ENCODE assay signal across 8 cellular contexts in genomic region chr22:42580040-42580439, GRCh38. TPM values are rescaled to one million over a fixed set of nuclear protein-coding genes. Genes with fewer than 3 reads are reported as not detected.
DNase-seq lines count a peak whose midpoint lies in the region; ATAC-seq and TF ChIP-seq lines count a peak whose summit lies in the region.
"Not testable (repeated sequence)": the region's sequence is repeated elsewhere in the genome, so short reads cannot be mapped to it uniquely, and the experiment has no call there.
"Had no signal": no experiment of that assay in that cellular context is flagged by ENCODE, and none has a peak within 500 bp of the region (broad histone marks: within the 10 kb centered on the region; RNA-seq: fewer than 3 reads in every experiment).

No MANE protein-coding gene starts in this region.

- H3K23me2 ChIP-seq in H9 (ENCODE audit: insufficient read length, low read depth, low read length, poor library complexity, severe bottlenecking) = not testable (repeated sequence)

- H4K91ac ChIP-seq in H9 (ENCODE audit: insufficient read length, low read depth, low read length) = not testable (repeated sequence)

- not testable (repeated sequence) for H3K9me3 ChIP-seq in H9 (ENCODE audit: control insufficient read depth, low read depth, low read length)

- not testable (repeated sequence) for H3K4me2 ChIP-seq in H9 (ENCODE audit: insufficient read depth, insufficient read length, low read length)

- not testable (repeated sequence) for H4K20me1 ChIP-seq in H9 (ENCODE audit: control insufficient read depth, insufficient read depth, insufficient read length)

- TF ChIP-seq CTCF in H9 (conservative IDR thresholded peaks at IDR 0.05); activated CD8-positive, alpha-beta T cell treated with anti-CD3 and anti-CD28 coated beads for 36 hours (IDR thresholded peaks at IDR 0.05); mesothelial cell of epicardium (IDR thresholded peaks at IDR 0.05; ENCODE audit: unreplicated experiment); progenitor cell of endocrine pancreas (IDR thresholded peaks at IDR 0.05; ENCODE audit: unreplicated experiment): not testable (repeated sequence)

- H2AFZ ChIP-seq in H9 (ENCODE audit: low read length) = not testable (repeated sequence)

- not testable (repeated sequence) for H2BK15ac ChIP-seq in H9 (ENCODE audit: low read depth, low read length)

- not testable (repeated sequence) for H3K23ac ChIP-seq in H9 (ENCODE audit: insufficient read length, low read depth, low read length)

- H3K9ac ChIP-seq in H9 (ENCODE audit: extremely low read depth, insufficient read length, low read length) = not testable (repeated sequence)

- intact Hi-C loops in activated CD8-positive, alpha-beta T cell treated with anti-CD3 and anti-CD28 coated beads for 36 hours (cut with micrococcal nuclease); activated T-helper 2 cell treated with anti-CD3 and anti-CD28 coated beads, Interferon-gamma antibody, Interleukin-2, Interleukin-4, amounts not matched to agents 10 μg/mL and 5 μg/mL and 100 μg/mL, durations not matched to agents 14 hours and 24 hours and 36 hours (cut with micrococcal nuclease): not testable (repeated sequence)

- not testable (repeated sequence) for H3K56ac ChIP-seq in H9 (ENCODE audit: insufficient read length, low read depth, low read length)

- not testable (repeated sequence) for H3K27ac Mint-ChIP-seq in H9; T-cell; activated T-helper 2 cell treated with anti-CD3 and anti-CD28 coated beads, Interferon-gamma antibody, Interleukin-2, Interleukin-4, amounts not matched to agents 10 μg/mL and 5 μg/mL and 100 μg/mL, durations not matched to agents 14 hours and 24 hours and 36 hours; mesothelial cell of epicardium; progenitor cell of endocrine pancreas
- H3K27ac Mint-ChIP-seq in activated CD8-positive, alpha-beta T cell treated with anti-CD3 and anti-CD28 coated beads for 36 hours = peak overlapping the region; percentile 55
- H3K27ac Mint-ChIP-seq in activated naive CD8-positive, alpha-beta T cell treated with anti-CD3 and anti-CD28 coated beads, Interleukin-2, amount 50 U/mL, for 24 hours = peak overlapping the region; percentile 75

- not testable (repeated sequence) for H2BK5ac ChIP-seq in H9 (ENCODE audit: insufficient read length, low read length)

- not testable (repeated sequence) for H3K27me3 Mint-ChIP-seq in H9 (ENCODE audit: low read depth); T-cell; activated CD8-positive, alpha-beta T cell treated with anti-CD3 and anti-CD28 coated beads for 36 hours; activated T-helper 2 cell treated with anti-CD3 and anti-CD28 coated beads, Interferon-gamma antibody, Interleukin-2, Interleukin-4, amounts not matched to agents 10 μg/mL and 5 μg/mL and 100 μg/mL, durations not matched to agents 14 hours and 24 hours and 36 hours (ENCODE audit: low read depth); activated naive CD8-positive, alpha-beta T cell treated with anti-CD3 and anti-CD28 coated beads, Interleukin-2, amount 50 U/mL, for 24 hours; mesothelial cell of epicardium (ENCODE audit: low read depth); progenitor cell of endocrine pancreas

- not testable (repeated sequence) for H3K27me3 ChIP-seq in H9 (ENCODE audit: insufficient read depth, low read length)

- not testable (repeated sequence) for DNase-seq in H9; T-cell; activated CD8-positive, alpha-beta T cell treated with anti-CD3 and anti-CD28 coated beads for 36 hours; activated T-helper 2 cell treated with anti-CD3 and anti-CD28 coated beads, Interferon-gamma antibody, Interleukin-2, Interleukin-4, amounts not matched to agents 10 μg/mL and 5 μg/mL and 100 μg/mL, durations not matched to agents 14 hours and 24 hours and 36 hours (ENCODE audit: low spot score); activated naive CD8-positive, alpha-beta T cell treated with anti-CD3 and anti-CD28 coated beads, Interleukin-2, amount 50 U/mL, for 24 hours; mesothelial cell of epicardium (ENCODE audit: low spot score in 2 of 2, unreplicated experiment in 2 of 2); progenitor cell of endocrine pancreas (ENCODE audit: low spot score, unreplicated experiment)

- not testable (repeated sequence) for H3K18ac ChIP-seq in H9 (ENCODE audit: insufficient read length, low read depth, low read length)

- H2AK5ac ChIP-seq in H9 (ENCODE audit: insufficient read length, low read length) = not testable (repeated sequence)

- not testable (repeated sequence) for H3K27ac ChIP-seq in H9 (ENCODE audit: insufficient read length, low read depth, low read length)

- H3K4me3 Mint-ChIP-seq in H9 (peak overlapping the region; percentile 42 to 62), T-cell (peak overlapping the region in 2 of 3 donors; percentile 17 to 21), mesothelial cell of epicardium (peak overlapping the region; percentile 17), progenitor cell of endocrine pancreas (ENCODE audit: low read depth) (peak overlapping the region; percentile 26)
- peak overlapping the region; percentile 61 for H3K4me3 Mint-ChIP-seq in activated CD8-positive, alpha-beta T cell treated with anti-CD3 and anti-CD28 coated beads for 36 hours
- H3K4me3 Mint-ChIP-seq in activated T-helper 2 cell treated with anti-CD3 and anti-CD28 coated beads, Interferon-gamma antibody, Interleukin-2, Interleukin-4, amounts not matched to agents 10 μg/mL and 5 μg/mL and 100 μg/mL, durations not matched to agents 14 hours and 24 hours and 36 hours (ENCODE audit: low read depth) = peak overlapping the region; percentile 42
- H3K4me3 Mint-ChIP-seq in activated naive CD8-positive, alpha-beta T cell treated with anti-CD3 and anti-CD28 coated beads, Interleukin-2, amount 50 U/mL, for 24 hours = peak overlapping the region; percentile 70

- WGBS in H9 (ENCODE audit: extremely low coverage, insufficient read length, low lambda C conversion rate) = no CpG with 5 or more reads among the region's 4 CpGs

- not testable (repeated sequence) for ATAC-seq in T-cell (replicated peaks in 1 of 4); activated CD8-positive, alpha-beta T cell treated with anti-CD3 and anti-CD28 coated beads for 36 hours; activated naive CD8-positive, alpha-beta T cell treated with anti-CD3 and anti-CD28 coated beads, Interleukin-2, amount 50 U/mL, for 24 hours

- not testable (repeated sequence) for H3K79me2 ChIP-seq in H9 (ENCODE audit: insufficient read depth, low read length)

- H3K79me1 ChIP-seq in H9 (ENCODE audit: insufficient read depth, low read depth, low read length, poor library complexity, severe bottlenecking) = not testable (repeated sequence)

- H2BK12ac ChIP-seq in H9 (ENCODE audit: insufficient read length, low read depth, low read length) = not testable (repeated sequence)

- H2BK20ac ChIP-seq in H9 (ENCODE audit: low read depth, low read length, poor library complexity, severe bottlenecking) = not testable (repeated sequence)

- H4K5ac ChIP-seq in H9 (ENCODE audit: insufficient read length, low read depth, low read length) = not testable (repeated sequence)

- H3K36me3 Mint-ChIP-seq in H9 (ENCODE audit: insufficient read depth in 1 of 3, low read depth in 3 of 3) = peaks cover 27 to 59% (median 37%) of the 10 kb centered on the region in 3 experiments; a peak in 6 of 7 replicates
- H3K36me3 Mint-ChIP-seq in T-cell = peaks cover 20% of the 10 kb centered on the region
- peaks cover 32% of the 10 kb centered on the region for H3K36me3 Mint-ChIP-seq in activated CD8-positive, alpha-beta T cell treated with anti-CD3 and anti-CD28 coated beads for 36 hours (ENCODE audit: low read depth)
- peaks cover 34% of the 10 kb centered on the region for H3K36me3 Mint-ChIP-seq in activated T-helper 2 cell treated with anti-CD3 and anti-CD28 coated beads, Interferon-gamma antibody, Interleukin-2, Interleukin-4, amounts not matched to agents 10 μg/mL and 5 μg/mL and 100 μg/mL, durations not matched to agents 14 hours and 24 hours and 36 hours (ENCODE audit: low read depth)
- H3K36me3 Mint-ChIP-seq in activated naive CD8-positive, alpha-beta T cell treated with anti-CD3 and anti-CD28 coated beads, Interleukin-2, amount 50 U/mL, for 24 hours (ENCODE audit: low read depth) = peaks cover 33% of the 10 kb centered on the region
- H3K36me3 Mint-ChIP-seq in mesothelial cell of epicardium; progenitor cell of endocrine pancreas (ENCODE audit: insufficient read depth): not testable (repeated sequence)

- not testable (repeated sequence) for H2BK120ac ChIP-seq in H9 (ENCODE audit: low read depth, low read length, poor library complexity, severe bottlenecking)

- peaks cover 8 to 11% of the 10 kb centered on the region in 2 experiments for H3K4me1 Mint-ChIP-seq in H9
- peaks cover 13 to 17% (median 16%) of the 10 kb centered on the region in 3 donors for H3K4me1 Mint-ChIP-seq in T-cell
- not testable (repeated sequence) for H3K4me1 Mint-ChIP-seq in activated CD8-positive, alpha-beta T cell treated with anti-CD3 and anti-CD28 coated beads for 36 hours (ENCODE audit: low read depth); activated T-helper 2 cell treated with anti-CD3 and anti-CD28 coated beads, Interferon-gamma antibody, Interleukin-2, Interleukin-4, amounts not matched to agents 10 μg/mL and 5 μg/mL and 100 μg/mL, durations not matched to agents 14 hours and 24 hours and 36 hours (ENCODE audit: low read depth); activated naive CD8-positive, alpha-beta T cell treated with anti-CD3 and anti-CD28 coated beads, Interleukin-2, amount 50 U/mL, for 24 hours; progenitor cell of endocrine pancreas (ENCODE audit: low read depth)
- H3K4me1 Mint-ChIP-seq in mesothelial cell of epicardium = peaks cover 11% of the 10 kb centered on the region

- not testable (repeated sequence) for H3K4me1 ChIP-seq in H9 (ENCODE audit: insufficient read depth, low read length)

- not testable (repeated sequence) for H3K9me3 Mint-ChIP-seq in H9; T-cell; activated CD8-positive, alpha-beta T cell treated with anti-CD3 and anti-CD28 coated beads for 36 hours; activated T-helper 2 cell treated with anti-CD3 and anti-CD28 coated beads, Interferon-gamma antibody, Interleukin-2, Interleukin-4, amounts not matched to agents 10 μg/mL and 5 μg/mL and 100 μg/mL, durations not matched to agents 14 hours and 24 hours and 36 hours; activated naive CD8-positive, alpha-beta T cell treated with anti-CD3 and anti-CD28 coated beads, Interleukin-2, amount 50 U/mL, for 24 hours; mesothelial cell of epicardium; progenitor cell of endocrine pancreas (ENCODE audit: low read depth)

- H3T11ph ChIP-seq in H9 (ENCODE audit: low read length) = not testable (repeated sequence)

- H4K8ac ChIP-seq in H9 (replicated peaks; ENCODE audit: insufficient read length, low read depth, low read length) = not testable (repeated sequence)

- not testable (repeated sequence) for H3K14ac ChIP-seq in H9 (ENCODE audit: insufficient read depth, low read length)

- POLR2A ChIA-PET in T-cell (lab: Charles Lee) = not testable (repeated sequence)
- POLR2A ChIA-PET in activated CD8-positive, alpha-beta T cell treated with anti-CD3 and anti-CD28 coated beads for 36 hours (lab: Charles Lee) = interaction anchor here (1.1 to 7.1 kb wide), 3 partner anchors 10 to 33 kb away, joined by 4 to 102 read pairs (median 8); partner anchors contain the start of gene POLDIP3

- CTCF ChIA-PET in T-cell (lab: Charles Lee) = interaction anchor here in 1 of 2 donors (0.6 kb wide), 1 partner anchor 656 kb away, joined by 4 read pairs; no protein-coding TSS in a partner anchor
- CTCF ChIA-PET in activated CD8-positive, alpha-beta T cell treated with anti-CD3 and anti-CD28 coated beads for 36 hours (lab: Charles Lee) = not testable (repeated sequence)

- H3K4ac ChIP-seq in H9 (ENCODE audit: low read depth, low read length) = not testable (repeated sequence)

RNA-seq across cellular contexts. Expression of gene SERHL2, which starts 26.3 kb away (rescaled TPM):
- total RNA-seq in H9 (2021) (1.0 and 2.7 TPM in 2 replicates), T-cell (1 to 10 TPM in 3 of 5 donors, under 1 TPM in 2; 0.70 to 1.6 (median 1.0) TPM), mesothelial cell of epicardium (2.5 to 3.0 TPM (median 2.6 TPM) in 3 replicates), progenitor cell of endocrine pancreas (0.69 and 1.0 TPM in 2 replicates)
- total RNA-seq in activated CD8-positive, alpha-beta T cell treated with anti-CD3 and anti-CD28 coated beads for 36 hours = 1 to 10 TPM; 1.1 to 1.4 TPM
- total RNA-seq in activated T-helper 2 cell treated with anti-CD3 and anti-CD28 coated beads, Interferon-gamma antibody, Interleukin-2, Interleukin-4, amounts not matched to agents 10 μg/mL and 5 μg/mL and 100 μg/mL, durations not matched to agents 14 hours and 24 hours and 36 hours = 1.8 and 2.2 TPM in 2 replicates
- total RNA-seq: HT-29 had no signal

RNA-seq across cellular contexts. Expression of gene POLDIP3, which starts 34.6 kb away (rescaled TPM):
- total RNA-seq in H9 (2021) (90.8 and 91.6 TPM in 2 replicates), T-cell (10 to 100 TPM; 66.5 to 83.8 (median 81.0) TPM), mesothelial cell of epicardium (86.9 to 89.3 TPM (median 87.2 TPM) in 3 replicates), progenitor cell of endocrine pancreas (77.5 and 82.4 TPM in 2 replicates)
- 10 to 100 TPM; 70.2 to 71.1 TPM for total RNA-seq in activated CD8-positive, alpha-beta T cell treated with anti-CD3 and anti-CD28 coated beads for 36 hours
- total RNA-seq in activated T-helper 2 cell treated with anti-CD3 and anti-CD28 coated beads, Interferon-gamma antibody, Interleukin-2, Interleukin-4, amounts not matched to agents 10 μg/mL and 5 μg/mL and 100 μg/mL, durations not matched to agents 14 hours and 24 hours and 36 hours = 74.7 and 80.7 TPM in 2 replicates

Comparison
In these comparisons a context has a peak if more than half of its experiments do, and no peak if none do; other contexts are left out.
1. H3K4me3 Mint-ChIP-seq: peak in every context shown above with its lines; median percentile 70 in activated naive CD8-positive, alpha-beta T cell treated with anti-CD3 and anti-CD28 coated beads, Interleukin-2, amount 50 U/mL, for 24 hours; 61 in activated CD8-positive, alpha-beta T cell treated with anti-CD3 and anti-CD28 coated beads for 36 hours; 52 in H9; 42 in activated T-helper 2 cell treated with anti-CD3 and anti-CD28 coated beads, Interferon-gamma antibody, Interleukin-2, Interleukin-4, amounts not matched to agents 10 μg/mL and 5 μg/mL and 100 μg/mL, durations not matched to agents 14 hours and 24 hours and 36 hours; 26 in progenitor cell of endocrine pancreas; 19 in T-cell; 17 in mesothelial cell of epicardium.